8 cellular contexts compared by ENCODE assay signal in genomic region chr17:63826468-63827001, GRCh38. TPM values are rescaled to one million over a fixed set of nuclear protein-coding genes. Genes with fewer than 3 reads are reported as not detected.
DNase-seq lines count a peak whose midpoint lies in the region; ATAC-seq and TF ChIP-seq lines count a peak whose summit lies in the region.

No MANE protein-coding gene starts in this region.

- intact Hi-C loops in natural killer cell (cut with micrococcal nuclease) = loop anchor here (1.0 to 2.0 kb wide), 3 partner anchors 17 to 128 kb away; partner anchors contain the start of gene CCDC47

- peaks cover 36 to 60% of the 10 kb centered on the region in 2 donors for H3K4me1 Mint-ChIP-seq in natural killer cell

- H3K9me3 ChIP-seq in AG04450 (ENCODE audit: control insufficient read depth, insufficient read depth, low read length) = no peaks in the 10 kb centered on the region; the same call in 1 of the 2 replicates
- H3K9me3 ChIP-seq in SJCRH30 (replicated peaks) = no peaks in the 10 kb centered on the region

- H3K27ac ChIP-seq in AG04450 (ENCODE audit: low read depth, low read length) (peak overlapping the region; percentile 83), SJCRH30 (peak overlapping the region; percentile 96)

- H3K27me3 ChIP-seq in AG04450 (ENCODE audit: control insufficient read depth, insufficient read depth, low read length) (no peaks in the 10 kb centered on the region), SJCRH30 (no peaks in the 10 kb centered on the region)

- peaks cover 15% of the 10 kb centered on the region for H3K36me3 Mint-ChIP-seq in natural killer cell

- no peaks in the 10 kb centered on the region for H3K27me3 Mint-ChIP-seq in natural killer cell (ENCODE audit: low read depth in 2 of 2)

- peak overlapping the region; percentile 99 for H3K4me3 Mint-ChIP-seq in natural killer cell

- no peak for DNase-seq in AG04450 (ENCODE audit: low read depth, low spot score)
- no peak for DNase-seq in SJCRH30
- DNase-seq in epithelial cell of esophagus (ENCODE audit: low read depth) = peak; percentile 26
- DNase-seq in natural killer cell = peak; percentile 36
- no peak for DNase-seq in cerebellar nuclear complex (lab: John Stamatoyannopoulos, UW)
- DNase-seq in activated effector memory CD4-positive, alpha-beta T cell treated with anti-CD3 and anti-CD28 coated beads, Interleukin-2, amount 50 U/mL, for 16 hours = no peak
- no peak for DNase-seq in iPS-NIHi7 (ENCODE audit: extremely low spot score)

- CTCF ChIA-PET in AG04450 (lab: Charles Lee) = interaction anchor here (2.5 kb wide), 1 partner anchor 8 kb away, joined by 11 read pairs; no protein-coding TSS in a partner anchor

- peak overlapping the region; percentile 96 to 99 for H3K27ac Mint-ChIP-seq in natural killer cell

- ATAC-seq in GM21528 (IDR thresholded peaks at IDR 0.05; ENCODE audit: low FRiP score, unreplicated experiment) = peak; percentile 6
- peak; percentile 6 to 13 (median 9) for ATAC-seq in natural killer cell

- POLR2A ChIA-PET in AG04450 (lab: Yijun Ruan, JAX) = interaction anchor here (0.7 to 1.8 kb wide), 7 partner anchors 8 to 502 kb away, joined by 3 to 7 read pairs (median 4); partner anchors contain the start of genes CCDC47, DDX42 and SMARCD2

- peaks cover 53% of the 10 kb centered on the region for H3K36me3 ChIP-seq in SJCRH30

- TF ChIP-seq CTCF in AG04450 (IDR thresholded peaks at IDR 0.05; ENCODE audit: low read depth, low read length) (peak; percentile 16; the same call in 1 of the 2 replicates), epithelial cell of esophagus (IDR thresholded peaks at IDR 0.05; ENCODE audit: insufficient read depth, low read depth, low read length, missing control alignments) (peak; percentile 16), natural killer cell (IDR thresholded peaks at IDR 0.05) (no peak)

- no peaks in the 10 kb centered on the region for H3K9me3 Mint-ChIP-seq in natural killer cell

- H3K4me1 ChIP-seq in SJCRH30 = peaks cover 4% of the 10 kb centered on the region; the same call in 1 of the 2 replicates

- H3K4me3 ChIP-seq in AG04450 (ENCODE audit: low read depth, low read length) (peak overlapping the region; percentile 91), SJCRH30 (peak overlapping the region; percentile 94), epithelial cell of esophagus (ENCODE audit: low read length) (peak overlapping the region; percentile 88)

RNA-seq across cellular contexts. Expression of gene PSMC5, which starts 0.7 kb away (rescaled TPM):
- 179 and 220 TPM in 2 replicates for polyA plus RNA-seq in AG04450 (2011; rRNA removed)
- polyA minus RNA-seq in AG04450 (2011; rRNA and poly(A)+ RNA removed) = 190 and 197 TPM in 2 replicates
- total RNA-seq in SJCRH30 (2014; rRNA removed; shearing (Covaris generic)) = 52.7 and 64.8 TPM in 2 replicates
- 100 to 1,000 TPM in 2 of 3 donors, 10 to 100 TPM in 1; 91.3 to 114 (median 100) TPM for total RNA-seq in natural killer cell

RNA-seq across cellular contexts. Expression of gene FTSJ3, which starts 0.9 kb away (rescaled TPM):
- polyA plus RNA-seq in AG04450 (2011; rRNA removed) = 54.2 and 58.4 TPM in 2 replicates
- polyA minus RNA-seq in AG04450 (2011; rRNA and poly(A)+ RNA removed) = 70.5 and 94.3 TPM in 2 replicates
- 34.9 and 35.1 TPM in 2 replicates for total RNA-seq in SJCRH30 (2014; rRNA removed; shearing (Covaris generic))
- total RNA-seq in natural killer cell = 10 to 100 TPM; 35.2 to 53.5 (median 51.6) TPM

RNA-seq across cellular contexts. Expression of gene SMARCD2, which starts 15.9 kb away (rescaled TPM):
- 48.8 and 58.3 TPM in 2 replicates for polyA plus RNA-seq in AG04450 (2011; rRNA removed)
- 63.7 and 93.2 TPM in 2 replicates for polyA minus RNA-seq in AG04450 (2011; rRNA and poly(A)+ RNA removed)
- total RNA-seq in SJCRH30 (2014; rRNA removed; shearing (Covaris generic)) = 35.7 and 38.5 TPM in 2 replicates
- total RNA-seq in natural killer cell = 100 to 1,000 TPM; 131 to 162 (median 139) TPM

RNA-seq across cellular contexts. Expression of gene CSH2, which starts 46.9 kb away (rescaled TPM):
- not detected in 2 replicates for polyA plus RNA-seq in AG04450 (2011; rRNA removed)
- polyA minus RNA-seq in AG04450 (2011; rRNA and poly(A)+ RNA removed) = not detected in 2 replicates
- not detected in 2 replicates for total RNA-seq in SJCRH30 (2014; rRNA removed; shearing (Covaris generic))
- total RNA-seq in natural killer cell = not detected

RNA-seq across cellular contexts. Expression of gene DDX42, which starts 52.6 kb away (rescaled TPM):
- 122 and 141 TPM in 2 replicates for polyA plus RNA-seq in AG04450 (2011; rRNA removed)
- polyA minus RNA-seq in AG04450 (2011; rRNA and poly(A)+ RNA removed) = 60.5 and 78.0 TPM in 2 replicates
- total RNA-seq in SJCRH30 (2014; rRNA removed; shearing (Covaris generic)) = 64.5 and 78.7 TPM in 2 replicates
- 100 to 1,000 TPM in 2 of 3 donors, 10 to 100 TPM in 1; 80.1 to 127 (median 110) TPM for total RNA-seq in natural killer cell

Comparison
In these comparisons a context has a peak if more than half of its experiments do, and no peak if none do; other contexts are left out.
1. DNase-seq: peak in epithelial cell of esophagus (single experiment) and natural killer cell (single experiment); none in AG04450 (single experiment), SJCRH30 (0 of 2), cerebellar nuclear complex (0 of 2), activated effector memory CD4-positive, alpha-beta T cell treated with anti-CD3 and anti-CD28 coated beads, Interleukin-2, amount 50 U/mL, for 16 hours (single experiment) and iPS-NIHi7 (single experiment).
2. Peak in every context shown above with its lines, with median percentiles within 50 percentile points of each other: H3K4me3 ChIP-seq.